In genomic region chr5:163408311-163408923, GRCh38 we compare ENCODE assay signal across 8 cellular contexts. TPM values are rescaled to one million over a fixed set of nuclear protein-coding genes. Genes with fewer than 3 reads are reported as not detected.
DNase-seq lines count a peak whose midpoint lies in the region; ATAC-seq and TF ChIP-seq lines count a peak whose summit lies in the region.

No MANE protein-coding gene starts in this region.

- H3K27me3 ChIP-seq in DOHH2 (ENCODE audit: control insufficient read depth, low read length) = no peaks in the 10 kb centered on the region
- H3K27me3 ChIP-seq in RWPE2 (ENCODE audit: insufficient read depth, poor library complexity, severe bottlenecking) = peaks cover 4% of the 10 kb centered on the region
- no peaks in the 10 kb centered on the region for H3K27me3 ChIP-seq in psoas muscle (ENCODE audit: insufficient read depth in 3 of 3, low read length in 2 of 3)

- no peaks in the 10 kb centered on the region for H4K20me1 ChIP-seq in DOHH2 (ENCODE audit: control insufficient read depth, insufficient read depth, low read depth, low read length)

- TF ChIP-seq CTCF in DOHH2 (IDR thresholded peaks at IDR 0.05; ENCODE audit: low read depth, low read length, poor library complexity, severe bottlenecking) (peak; percentile 82), RWPE2 (IDR thresholded peaks at IDR 0.05; ENCODE audit: poor library complexity, severe bottlenecking) (peak; percentile 98), psoas muscle (IDR thresholded peaks at IDR 0.05) (peak; percentile 87)

- peak overlapping the region; percentile 48 for H3K4me2 ChIP-seq in DOHH2 (ENCODE audit: low read length)

- no peaks in the 10 kb centered on the region for H3K36me3 ChIP-seq in DOHH2 (ENCODE audit: control insufficient read depth, low read length)
- H3K36me3 ChIP-seq in RWPE2 (ENCODE audit: low read depth) = no peaks in the 10 kb centered on the region
- H3K36me3 ChIP-seq in psoas muscle (ENCODE audit: insufficient read depth in 1 of 2, low read depth in 1 of 2) = no peaks in the 10 kb centered on the region

- WGBS in psoas muscle, 3 donors = 3 to 5% (median 3%) methylated on average over 9 of the region's 9 CpGs

- H3K4me3 ChIP-seq in DOHH2 (ENCODE audit: low read length) (peak overlapping the region; percentile 18; the same call in 1 of the 2 replicates), RWPE2 (ENCODE audit: severe bottlenecking) (no peak overlapping the region), psoas muscle (peak overlapping the region; percentile 48)

- H3K4me1 ChIP-seq in DOHH2 (ENCODE audit: control insufficient read depth, low read length) (peaks cover 34% of the 10 kb centered on the region), RWPE2 (ENCODE audit: insufficient read depth, poor library complexity, severe bottlenecking) (peaks cover 4% of the 10 kb centered on the region), psoas muscle (no peaks in the 10 kb centered on the region)

- H3K27ac ChIP-seq in DOHH2 (ENCODE audit: low read depth, low read length) (no peak overlapping the region), RWPE2 (ENCODE audit: poor library complexity, severe bottlenecking) (no peak overlapping the region), psoas muscle (no peak overlapping the region)

- H3K79me2 ChIP-seq in DOHH2 (ENCODE audit: control insufficient read depth, low read length) = no peaks in the 10 kb centered on the region

- no peaks in the 10 kb centered on the region for H3K9me2 ChIP-seq in DOHH2 (replicated peaks; ENCODE audit: control insufficient read depth, low read length)

- intact Hi-C loops in head of caudate nucleus (cut with DNase I) (no loop called here), psoas muscle (cut with DNase I) (no loop called here)

- H3F3A ChIP-seq in DOHH2 (ENCODE audit: control insufficient read depth, insufficient read depth) = no peaks in the 10 kb centered on the region

- no peaks in the 10 kb centered on the region for H3K9me3 ChIP-seq in DOHH2 (ENCODE audit: control insufficient read depth, insufficient read depth, low read length)
- H3K9me3 ChIP-seq in RWPE2 (ENCODE audit: severe bottlenecking) = no peaks in the 10 kb centered on the region
- no peaks in the 10 kb centered on the region for H3K9me3 ChIP-seq in psoas muscle

- peak; percentile 51 for DNase-seq in HT1080 (ENCODE audit: low read depth)
- DNase-seq in RWPE2 (ENCODE audit: low spot score) = no peak
- DNase-seq in activated naive CD4-positive, alpha-beta T cell treated with Interleukin-2 at 50 U/mL for 16 hours = peak; percentile 52
- DNase-seq in head of caudate nucleus = peak; percentile 47 to 89 (median 74)
- peak; percentile 41 to 65 for DNase-seq in psoas muscle
- no peak for DNase-seq in NCI-H2107 (lab: John Stamatoyannopoulos, UW)

- ATAC-seq in GM21447 (IDR thresholded peaks at IDR 0.05; ENCODE audit: unreplicated experiment) (peak; percentile 66), RWPE2 (ENCODE audit: low read depth) (peak; percentile 86), psoas muscle (peak; percentile 69 to 98 (median 84))

RNA-seq across cellular contexts. Expression of gene CCNG1, which starts 29.0 kb away (rescaled TPM):
- 93.4 and 100 TPM in 2 replicates for total RNA-seq in HT1080 (2014; rRNA removed; shearing (Covaris generic))
- 140 and 169 TPM in 2 replicates for polyA plus RNA-seq in HT1080 (2015; cell fraction: cytosol; rRNA removed)
- polyA plus RNA-seq in HT1080 (2015; cell fraction: nucleus; rRNA removed) = 104 and 113 TPM in 2 replicates
- total RNA-seq in psoas muscle = 100 to 1,000 TPM in 3 of 4 donors, 10 to 100 TPM in 1; 91.2 to 120 (median 109) TPM
- 100 to 1,000 TPM in 2 of 3 donors, 10 to 100 TPM in 1; 74.0 to 145 (median 132) TPM for polyA plus RNA-seq in psoas muscle

RNA-seq across cellular contexts. Expression of gene NUDCD2, which starts 51.5 kb away (rescaled TPM):
- 23.2 and 27.6 TPM in 2 replicates for total RNA-seq in HT1080 (2014; rRNA removed; shearing (Covaris generic))
- polyA plus RNA-seq in HT1080 (2015; cell fraction: cytosol; rRNA removed) = 11.1 and 14.0 TPM in 2 replicates
- polyA plus RNA-seq in HT1080 (2015; cell fraction: nucleus; rRNA removed) = 13.9 and 15.8 TPM in 2 replicates
- total RNA-seq in psoas muscle = 10 to 100 TPM; 13.6 to 26.3 (median 16.7) TPM
- 10 to 100 TPM in 1 of 3 donors, 1 to 10 TPM in 2; 3.8 to 18.3 (median 5.4) TPM for polyA plus RNA-seq in psoas muscle

RNA-seq across cellular contexts. Expression of gene HMMR, which starts 52.0 kb away (rescaled TPM):
- total RNA-seq in HT1080 (2014; rRNA removed; shearing (Covaris generic)) = 67.6 and 71.2 TPM in 2 replicates
- 57.2 and 65.5 TPM in 2 replicates for polyA plus RNA-seq in HT1080 (2015; cell fraction: cytosol; rRNA removed)
- polyA plus RNA-seq in HT1080 (2015; cell fraction: nucleus; rRNA removed) = 134 and 140 TPM in 2 replicates
- total RNA-seq in psoas muscle = 1 to 10 TPM in 1 of 4 donors, under 1 TPM in 3; 0.14 to 1.4 (median 0.65) TPM
- under 1 TPM; 0.23 to 0.93 (median 0.45) TPM for polyA plus RNA-seq in psoas muscle

Comparison
In these comparisons a context has a peak if more than half of its experiments do, and no peak if none do; other contexts are left out.
1. DNase-seq: peak in HT1080 (single experiment), activated naive CD4-positive, alpha-beta T cell treated with Interleukin-2 at 50 U/mL for 16 hours (single experiment), head of caudate nucleus (42 of 42) and psoas muscle (2 of 2); none in RWPE2 (single experiment) and NCI-H2107 (single experiment).
2. RNA of gene HMMR, which starts 52.0 kb away (total RNA-seq): 67.6 to 71.2 TPM in HT1080; 0.14 to 1.4 TPM in psoas muscle; every median in the first group is over 10 times any median in the second.
3. Peak in every context shown above with its lines, with median percentiles within 50 percentile points of each other: CTCF ChIP-seq and ATAC-seq.